9 cellular contexts compared by ENCODE assay signal in genomic region chr5:174571662-174572397, GRCh38.
DNase-seq lines count a peak whose midpoint lies in the region; ATAC-seq and TF ChIP-seq lines count a peak whose summit lies in the region.
"Had no signal": no experiment of that assay in that cellular context is flagged by ENCODE, and none has a peak within 500 bp of the region (broad histone marks: within the 10 kb centered on the region; RNA-seq: fewer than 3 reads in every experiment).

No MANE protein-coding gene starts in this region.

- no peaks in the 10 kb centered on the region for H3K36me3 ChIP-seq in lung (ENCODE audit: control insufficient read depth in 2 of 2, insufficient read depth in 2 of 2, low read length in 2 of 2)
- H3K36me3 ChIP-seq: BLaER1 had no signal

- H3K27ac ChIP-seq in lung (ENCODE audit: low read depth in 1 of 2, low read length in 1 of 2), result no peak overlapping the region
- H3K27ac ChIP-seq: BLaER1 had no signal

- no peak for TF ChIP-seq CTCF in lung (IDR thresholded peaks at IDR 0.05; ENCODE audit: control extremely low read depth, extremely low read depth)

- H3K4me3 ChIP-seq in lung, result no peak overlapping the region
- H3K4me3 ChIP-seq: BLaER1 had no signal

- H3K9me3 ChIP-seq in lung (ENCODE audit: control insufficient read depth in 2 of 2, insufficient read depth in 1 of 2, low read length in 1 of 2), result no peaks in the 10 kb centered on the region
- H3K9me3 ChIP-seq: BLaER1 had no signal

- WGBS in lung, 2 donors, result 47 to 72% methylated on average over 7 of the region's 7 CpGs

- ATAC-seq in lung (ENCODE audit: insufficient read depth, low FRiP score) (peak; percentile 73), GM18870 (IDR thresholded peaks at IDR 0.05; ENCODE audit: unreplicated experiment) (no peak)

- no peaks in the 10 kb centered on the region for H3K4me1 ChIP-seq in lung (ENCODE audit: control insufficient read depth in 2 of 2, insufficient read depth in 2 of 2, low read length in 2 of 2)
- H3K4me1 ChIP-seq: BLaER1 had no signal

- H3K27me3 ChIP-seq in lung (ENCODE audit: control insufficient read depth, insufficient read depth), result no peaks in the 10 kb centered on the region
- H3K27me3 ChIP-seq: BLaER1 had no signal

- peak; percentile 57 for DNase-seq in 8988T
- DNase-seq in LoVo (ENCODE audit: low spot score), result peak; percentile 92
- peak; percentile 12 to 20 for DNase-seq in dermis microvascular lymphatic vessel endothelial cell (ENCODE audit: low read depth in 2 of 2)
- peak; percentile 56 for DNase-seq in lung (ENCODE audit: low spot score)
- DNase-seq in activated CD4-positive, alpha-beta T cell treated with anti-CD3 and anti-CD28 coated beads, Interleukin-2, amount 50 U/mL, for 1 hour, result no peak
- no peak for DNase-seq in DMS153 (lab: John Stamatoyannopoulos, UW)
- DNase-seq in T-helper 2 cell, result no peak

Comparison
In these comparisons a context has a peak if more than half of its experiments do, and no peak if none do; other contexts are left out.
1. DNase-seq: peak in 8988T (single experiment), LoVo (single experiment), dermis microvascular lymphatic vessel endothelial cell (2 of 2) and lung (single experiment); none in activated CD4-positive, alpha-beta T cell treated with anti-CD3 and anti-CD28 coated beads, Interleukin-2, amount 50 U/mL, for 1 hour (single experiment), DMS153 (single experiment) and T-helper 2 cell (0 of 5).